ENCODE assay signal across 19 cellular contexts in genomic region chr13:45084515-45084914, GRCh38. TPM values are rescaled to one million over a fixed set of nuclear protein-coding genes. Genes with fewer than 3 reads are reported as not detected.
DNase-seq lines count a peak whose midpoint lies in the region; ATAC-seq and TF ChIP-seq lines count a peak whose summit lies in the region.
"Had no signal": no experiment of that assay in that cellular context is flagged by ENCODE, and none has a peak within 500 bp of the region (broad histone marks: within the 10 kb centered on the region; RNA-seq: fewer than 3 reads in every experiment).

No MANE protein-coding gene starts in this region.

- H3K4ac ChIP-seq in mesenchymal stem cell (ENCODE audit: low read depth in 1 of 2, low read length in 2 of 2), result no peak overlapping the region

- CTCF ChIA-PET in PC-3 (lab: Charles Lee), result no interaction called here

- TF ChIP-seq CTCF in PC-3 (conservative IDR thresholded peaks at IDR 0.05; ENCODE audit: low read depth, low read length) (no peak), psoas muscle (IDR thresholded peaks at IDR 0.05) (no peak)

- H2AFZ ChIP-seq in PC-3 (ENCODE audit: low read length), result no peak overlapping the region
- H2AFZ ChIP-seq in mesenchymal stem cell (ENCODE audit: low read depth, low read length), result no peak overlapping the region

- H3F3A ChIP-seq in PC-3 (ENCODE audit: low read length, unreplicated experiment), result no peaks in the 10 kb centered on the region

- H3K27me3 ChIP-seq in PC-3 (ENCODE audit: low read length) (no peaks in the 10 kb centered on the region), mesenchymal stem cell (ENCODE audit: control insufficient read depth in 1 of 2, insufficient read depth in 1 of 2, low read length in 2 of 2) (peaks cover 0 to 5% of the 10 kb centered on the region in 2 experiments), psoas muscle (ENCODE audit: insufficient read depth in 3 of 3, low read length in 2 of 3) (no peaks in the 10 kb centered on the region), skeletal muscle tissue (ENCODE audit: control insufficient read depth in 3 of 3, insufficient read depth in 3 of 3, low read length in 3 of 3) (no peaks in the 10 kb centered on the region)
- H3K27me3 ChIP-seq: BE2C, BLaER1 had no signal

- no TSS peak for BruUV-seq in PC-3 (replicated peaks; lab: Mats Ljungman, UMichigan)

- ATAC-seq in PC-3, result no peak
- ATAC-seq in psoas muscle, result peak; percentile 84 to 95 (median 94)

- no peak overlapping the region for H2BK12ac ChIP-seq in mesenchymal stem cell (ENCODE audit: low read length in 2 of 2)

- no peak overlapping the region for H3K14ac ChIP-seq in mesenchymal stem cell (ENCODE audit: low read length in 2 of 2)

- intact Hi-C loops in PC-3 (cut with micrococcal nuclease), result no loop called here
- intact Hi-C loops in psoas muscle (cut with DNase I), result no loop called here

- no peak overlapping the region for H2BK5ac ChIP-seq in mesenchymal stem cell (ENCODE audit: low read depth, low read length, poor library complexity, severe bottlenecking)

- no peak overlapping the region for H3K27ac ChIP-seq in PC-3 (ENCODE audit: low read length)
- no peak overlapping the region for H3K27ac ChIP-seq in mesenchymal stem cell (ENCODE audit: low read length, poor library complexity, severe bottlenecking)
- peak overlapping the region; percentile 40 for H3K27ac ChIP-seq in psoas muscle
- peak overlapping the region; percentile 59 for H3K27ac ChIP-seq in skeletal muscle tissue (ENCODE audit: low read depth, low read length)
- H3K27ac ChIP-seq: BLaER1 had no signal

- H3K9me2 ChIP-seq in PC-3 (replicated peaks; ENCODE audit: low read length), result no peaks in the 10 kb centered on the region

- POLR2A ChIA-PET in PC-3 (lab: Charles Lee; ENCODE audit: unreplicated experiment), result no interaction called here

- no peak overlapping the region for H3K18ac ChIP-seq in mesenchymal stem cell (ENCODE audit: low read depth in 1 of 2, low read length in 2 of 2)

- no peak overlapping the region for H3K9ac ChIP-seq in PC-3 (ENCODE audit: low read length)
- no peak overlapping the region for H3K9ac ChIP-seq in mesenchymal stem cell (ENCODE audit: low read length)
- H3K9ac ChIP-seq in skeletal muscle tissue (ENCODE audit: low read depth in 1 of 3, low read length in 3 of 3), result no peak overlapping the region
- H3K9ac ChIP-seq: BLaER1 had no signal

- no peak overlapping the region for H4K8ac ChIP-seq in mesenchymal stem cell (ENCODE audit: low read length)

- H3K4me3 ChIP-seq in PC-3 (ENCODE audit: low read length) (no peak overlapping the region), mesenchymal stem cell (ENCODE audit: insufficient read depth in 1 of 2, low read depth in 1 of 2, low read length in 2 of 2) (no peak overlapping the region), psoas muscle (no peak overlapping the region), skeletal muscle tissue (ENCODE audit: low read length in 3 of 3) (no peak overlapping the region)
- H3K4me3 ChIP-seq: BLaER1 had no signal

- no peak overlapping the region for H2AK5ac ChIP-seq in mesenchymal stem cell (ENCODE audit: low read length, severe bottlenecking)

- H2BK15ac ChIP-seq in mesenchymal stem cell (ENCODE audit: low read depth, poor library complexity, severe bottlenecking), result peak overlapping the region; percentile 48

- H4K20me1 ChIP-seq in PC-3 (ENCODE audit: low read length), result no peaks in the 10 kb centered on the region
- H4K20me1 ChIP-seq: BLaER1 had no signal

- H3K4me1 ChIP-seq in PC-3 (ENCODE audit: insufficient read depth, low read length) (peaks cover 32% of the 10 kb centered on the region), mesenchymal stem cell (ENCODE audit: control insufficient read depth, insufficient read depth, low read depth, low read length) (peaks cover 1% of the 10 kb centered on the region), psoas muscle (peaks cover 4% of the 10 kb centered on the region), skeletal muscle tissue (ENCODE audit: control insufficient read depth in 3 of 3, insufficient read depth in 3 of 3, low read length in 3 of 3) (peaks cover 0 to 6% (median 5%) of the 10 kb centered on the region in 3 donors)
- H3K4me1 ChIP-seq: BE2C, BLaER1 had no signal

- no peak overlapping the region for H3K4me2 ChIP-seq in PC-3 (ENCODE audit: low read length)
- H3K4me2 ChIP-seq in mesenchymal stem cell (ENCODE audit: low read length, poor library complexity, severe bottlenecking), result no peak overlapping the region
- H3K4me2 ChIP-seq: BLaER1 had no signal

- no peaks in the 10 kb centered on the region for H3K79me1 ChIP-seq in mesenchymal stem cell (replicated peaks; ENCODE audit: low read length, poor library complexity, severe bottlenecking)

- DNase-seq in PC-3 (peak; percentile 38), mesenchymal stem cell (no peak), psoas muscle (no peak), NCI-H510A treated with DMSO at 0.1 percent for 48 hours (lab: John Stamatoyannopoulos, UW) (no peak), DMS 273 (lab: John Stamatoyannopoulos, UW; ENCODE audit: unreplicated experiment) (no peak)
- no peak for DNase-seq in effector CD8-positive, alpha-beta T cell (lab: John Stamatoyannopoulos, UW)
- no peak for DNase-seq in stimulated activated naive CD4-positive, alpha-beta T cell treated with Interleukin-2 at 50 U/mL for 16 hours (lab: John Stamatoyannopoulos, UW)
- DNase-seq: 8988T; ACHN; BE2C; C1 segment of cervical spinal cord; CD4-positive, alpha-beta memory T cell; CD4-positive, CD25-positive, alpha-beta regulatory T cell; CD8-positive, alpha-beta memory T cell; COR-L47; DMS79 treated with DMSO at 0.1 percent for 48 hours; GF-D8 had no signal

- H3K9me3 ChIP-seq in PC-3 (ENCODE audit: low read length) (no peaks in the 10 kb centered on the region), mesenchymal stem cell (ENCODE audit: control insufficient read depth, low read length) (no peaks in the 10 kb centered on the region), psoas muscle (no peaks in the 10 kb centered on the region), skeletal muscle tissue (ENCODE audit: control insufficient read depth in 3 of 3, low read length in 3 of 3) (peaks cover 0 to 2% (median 0%) of the 10 kb centered on the region in 3 donors)
- H3K9me3 ChIP-seq: BE2C, BLaER1 had no signal

- H3K79me2 ChIP-seq in PC-3 (ENCODE audit: low read length), result no peaks in the 10 kb centered on the region

- H3K23ac ChIP-seq in mesenchymal stem cell (ENCODE audit: low read length in 2 of 2), result no peak overlapping the region

- no peaks in the 10 kb centered on the region for H3K36me3 ChIP-seq in PC-3 (ENCODE audit: low read depth, low read length)
- H3K36me3 ChIP-seq in mesenchymal stem cell (ENCODE audit: control insufficient read depth in 1 of 2, insufficient read depth in 2 of 2, low read depth in 1 of 2, low read length in 2 of 2), result no peaks in the 10 kb centered on the region
- H3K36me3 ChIP-seq in psoas muscle (ENCODE audit: insufficient read depth in 1 of 2, low read depth in 1 of 2), result no peaks in the 10 kb centered on the region
- no peaks in the 10 kb centered on the region for H3K36me3 ChIP-seq in skeletal muscle tissue (ENCODE audit: control insufficient read depth in 3 of 3, insufficient read depth in 3 of 3, low read length in 3 of 3)
- H3K36me3 ChIP-seq: BE2C, BLaER1 had no signal

- no peak overlapping the region for H4K91ac ChIP-seq in mesenchymal stem cell (ENCODE audit: low read length)

- no peak overlapping the region for H2BK120ac ChIP-seq in mesenchymal stem cell (ENCODE audit: low read depth, low read length)

RNA-seq across cellular contexts. Expression of gene GTF2F2, which starts 35.8 kb away (rescaled TPM):
- total RNA-seq in PC-3 (2014; rRNA removed), result 24.8 and 28.3 TPM in 2 replicates
- polyA plus RNA-seq in mesenchymal stem cell (2013, experiment 1 of 2), result 21.8 TPM
- 21.1 TPM for polyA plus RNA-seq in mesenchymal stem cell (2013, experiment 2 of 2)
- 10 to 100 TPM; 12.9 to 23.2 (median 15.4) TPM for total RNA-seq in psoas muscle
- 10 to 100 TPM; 19.2 to 23.5 (median 23.0) TPM for polyA plus RNA-seq in psoas muscle
- 15.7 TPM for total RNA-seq in skeletal muscle tissue

Comparison
In these comparisons a context has a peak if more than half of its experiments do, and no peak if none do; other contexts are left out.
1. H3K27ac ChIP-seq: peak in psoas muscle (single experiment) and skeletal muscle tissue (single experiment); none in PC-3 (single experiment) and mesenchymal stem cell (single experiment).